8 cellular contexts compared by ENCODE assay signal in the genomic region with DNA sequence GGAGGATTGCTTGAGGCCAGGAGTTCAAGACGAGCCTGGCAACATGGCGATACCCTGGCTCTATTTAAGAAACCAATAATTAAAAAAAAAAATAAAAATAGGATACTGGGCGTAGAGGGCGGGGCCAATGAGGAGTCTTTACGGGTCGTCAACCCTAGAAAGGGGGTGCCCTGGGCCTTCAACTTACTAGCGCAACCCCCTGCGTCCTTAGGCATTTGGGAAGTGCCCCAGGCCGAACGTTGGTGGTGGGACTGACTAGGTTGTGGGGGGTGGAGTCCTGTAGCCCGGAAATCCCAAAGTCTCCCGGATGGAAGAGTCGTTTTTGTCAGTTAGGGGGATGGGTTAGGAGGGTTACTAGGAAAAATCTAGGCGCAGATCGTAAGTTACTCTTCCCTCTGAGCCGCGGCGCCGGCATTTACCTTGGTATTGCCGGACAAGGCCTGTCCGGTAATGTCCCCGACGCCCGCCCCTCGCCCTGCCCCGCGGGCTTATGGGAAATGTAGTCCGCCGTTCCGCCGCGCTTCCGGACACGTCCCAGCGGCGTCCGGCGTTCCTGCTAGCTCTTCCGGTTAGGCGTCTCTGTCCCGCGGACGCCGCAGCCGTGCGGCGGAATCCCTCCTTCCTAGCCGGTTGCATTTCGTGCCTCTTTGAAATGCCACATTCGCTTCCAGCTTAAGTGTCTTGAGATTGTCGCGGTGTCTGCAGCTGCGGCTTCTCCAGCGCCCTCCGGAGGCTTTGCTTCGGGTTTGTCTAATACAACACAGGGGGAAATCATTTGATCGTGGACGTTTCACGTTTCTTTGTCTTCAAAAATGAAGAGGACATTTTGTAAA. TPM values are rescaled to one million over a fixed set of nuclear protein-coding genes. Genes with fewer than 3 reads are reported as not detected.
A peak's percentile ranks its signal among the peaks of the same experiment; 100 is the strongest.
DNase-seq lines count a peak whose midpoint lies in the region; ATAC-seq and TF ChIP-seq lines count a peak whose summit lies in the region.

No MANE protein-coding gene starts in this region.

- H3K27me3 Mint-ChIP-seq in immature natural killer cell (ENCODE audit: low read depth in 3 of 3): peaks cover 12 to 28% (median 21%) of the 10 kb centered on the region in 3 donors

- H3K27ac Mint-ChIP-seq in immature natural killer cell: peak overlapping the region; percentile 94 to 99 (median 98)

- no peaks in the 10 kb centered on the region for H4K20me1 ChIP-seq in mammary epithelial cell (ENCODE audit: insufficient read depth, low read length)

- in situ Hi-C loops in mammary epithelial cell (cut with MboI; ENCODE audit: low sequenced_read_pairs in 2 of 2): no loop called here

- H3K9me3 ChIP-seq in WERI-Rb-1 (ENCODE audit: severe bottlenecking): no peaks in the 10 kb centered on the region
- H3K9me3 ChIP-seq in mammary epithelial cell (replicated peaks; ENCODE audit: insufficient read depth, low read length): no peaks in the 10 kb centered on the region

- CTCF ChIA-PET in mammary epithelial cell (lab: Charles Lee; ENCODE audit: low non-redundant PET): no interaction called here

- dilution Hi-C loops in mammary epithelial cell (cut with HindIII; ENCODE audit: low sequenced_read_pairs): no loop called here

- H2AFZ ChIP-seq in mammary epithelial cell (ENCODE audit: low read depth, low read length): peak overlapping the region; percentile 92

- H3K4me2 ChIP-seq in mammary epithelial cell (ENCODE audit: insufficient read depth, low read depth, low read length): peak overlapping the region; percentile 95

- no TSS peak for BruUV-seq in mammary epithelial cell (replicated peaks; lab: Mats Ljungman, UMichigan)

- peaks cover 56 to 57% of the 10 kb centered on the region in 2 donors for H3K4me1 Mint-ChIP-seq in immature natural killer cell

- intact Hi-C loops in mammary epithelial cell (cut with micrococcal nuclease): loop anchor here (2.0 to 10.0 kb wide), 4 partner anchors 87 to 547 kb away; partner anchors contain the start of genes ANKRD26, MASTL, PDSS1 and RAB18

- no peaks in the 10 kb centered on the region for H3K36me3 ChIP-seq in WERI-Rb-1
- H3K36me3 ChIP-seq in mammary epithelial cell (ENCODE audit: insufficient read depth, low read length): no peaks in the 10 kb centered on the region

- H3K9ac ChIP-seq in mammary epithelial cell (ENCODE audit: insufficient read depth, low read length): peak overlapping the region; percentile 69

- DNase-seq in AG08396 (ENCODE audit: low spot score): peak; percentile 91
- peak; percentile 90 for DNase-seq in NCI-H2171 treated with DMSO at 0.1 percent for 48 hours (lab: John Stamatoyannopoulos, UW)
- DNase-seq in WERI-Rb-1: peak; percentile 84
- peak; percentile 95 for DNase-seq in mammary epithelial cell
- DNase-seq in immature natural killer cell: peak; percentile 85 to 87 (median 86)
- DNase-seq in smooth muscle cell of the brain vasculature (ENCODE audit: low read depth, low spot score): peak; percentile 91

- H3K27me3 ChIP-seq in WERI-Rb-1 (ENCODE audit: insufficient read depth, low read depth, severe bottlenecking) (no peaks in the 10 kb centered on the region), mammary epithelial cell (ENCODE audit: insufficient read depth, low read length) (no peaks in the 10 kb centered on the region)

- peak overlapping the region; percentile 87 to 100 (median 98) for H3K4me3 Mint-ChIP-seq in immature natural killer cell

- H3K4me1 ChIP-seq in mammary epithelial cell (ENCODE audit: insufficient read depth, low read length): peaks cover 19% of the 10 kb centered on the region

- H3K9me3 Mint-ChIP-seq in immature natural killer cell: no peaks in the 10 kb centered on the region

- H3K4me3 ChIP-seq in WERI-Rb-1 (ENCODE audit: low read depth, low read length): peak overlapping the region; percentile 80
- H3K4me3 ChIP-seq in mammary epithelial cell (replicated peaks in 1 of 3; ENCODE audit: insufficient read depth in 1 of 3, low read depth in 2 of 3, low read length in 3 of 3): peak overlapping the region; percentile 73 to 91 (median 74)

- H3K79me2 ChIP-seq in mammary epithelial cell (ENCODE audit: insufficient read depth, low read length): peaks cover 22% of the 10 kb centered on the region

- peaks cover 0 to 3% (median 0%) of the 10 kb centered on the region in 3 donors for H3K36me3 Mint-ChIP-seq in immature natural killer cell

- ATAC-seq in GM18873 (IDR thresholded peaks at IDR 0.05; ENCODE audit: low FRiP score, unreplicated experiment) (peak; percentile 69), HG03135 (IDR thresholded peaks at IDR 0.05; ENCODE audit: unreplicated experiment) (peak; percentile 66)

- TF ChIP-seq CTCF in WERI-Rb-1 (IDR thresholded peaks at IDR 0.05; ENCODE audit: low read depth, low read length) (peak; percentile 29; the same call in 1 of the 2 replicates), mammary epithelial cell (conservative IDR thresholded peaks at IDR 0.05 in 1 of 2, IDR thresholded peaks at IDR 0.05 in 1 of 2; ENCODE audit: extremely low read depth in 1 of 2, insufficient read depth in 1 of 2, low read depth in 1 of 2, low read length in 2 of 2) (peak in 1 of 2 donors; percentile 42)

- peak overlapping the region; percentile 77 for H3K27ac ChIP-seq in WERI-Rb-1
- peak overlapping the region; percentile 75 for H3K27ac ChIP-seq in mammary epithelial cell (ENCODE audit: insufficient read depth, low read depth, low read length)

- WGBS in mammary epithelial cell (ENCODE audit: low coverage, missing lambda C conversion rate): 2% methylated on average over 27 of the region's 59 CpGs

RNA-seq across cellular contexts. Expression of gene ACBD5, which starts 1.3 kb away (rescaled TPM):
- total RNA-seq in mammary epithelial cell: 10 to 100 TPM; 18.8 to 21.5 TPM
- polyA plus RNA-seq in mammary epithelial cell (7.5 TPM), immature natural killer cell (10 to 100 TPM; 18.4 to 31.5 (median 24.8) TPM)
- 10.9 TPM for polyA minus RNA-seq in mammary epithelial cell

Comparison
In these comparisons a context has a peak if more than half of its experiments do, and no peak if none do; other contexts are left out.
1. Peak in every context shown above with its lines: DNase-seq, ATAC-seq, H3K4me3 ChIP-seq and H3K27ac ChIP-seq.